8 cellular contexts compared by ENCODE assay signal in the genomic region with DNA sequence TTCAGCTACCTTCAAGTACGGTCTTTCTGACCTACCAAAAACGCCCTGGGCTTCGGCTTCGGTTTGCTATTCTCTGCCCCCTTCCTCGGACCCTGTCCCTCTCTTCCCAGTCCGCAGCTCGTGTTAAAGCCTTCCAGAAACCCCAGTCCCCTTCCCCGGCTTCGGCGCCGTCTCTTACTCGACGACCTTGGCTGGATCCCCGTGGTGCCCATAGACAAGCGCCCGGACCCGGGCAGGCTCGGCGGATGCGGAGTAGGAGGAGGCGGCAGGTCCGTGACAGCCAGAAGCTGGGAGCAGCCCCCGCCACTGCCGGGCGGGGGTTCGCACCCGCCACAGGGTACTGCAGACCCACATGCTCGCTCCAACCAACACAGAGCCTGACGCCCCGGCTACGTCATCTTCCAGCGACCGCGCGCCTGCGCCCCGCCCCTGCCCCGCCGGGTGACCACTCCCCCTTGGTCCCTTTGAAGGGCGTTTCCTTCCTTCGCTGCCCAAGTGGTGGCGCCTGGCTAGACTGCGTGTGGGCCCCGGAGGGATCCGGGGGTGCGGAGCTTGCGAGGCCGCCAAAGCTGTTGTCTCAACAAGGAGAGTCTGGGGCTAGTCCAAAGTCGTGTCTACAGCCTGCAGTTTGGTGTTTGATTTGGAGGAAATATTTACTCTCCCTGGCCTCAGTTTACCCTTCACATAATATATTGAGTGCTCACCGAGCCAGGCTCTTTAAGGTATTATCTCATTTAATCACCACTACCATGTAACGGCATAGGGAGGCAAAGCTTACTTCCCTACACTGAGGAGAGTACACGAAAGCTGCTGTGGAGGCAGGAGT. TPM values are rescaled to one million over a fixed set of nuclear protein-coding genes. Genes with fewer than 3 reads are reported as not detected.
A peak's percentile ranks its signal among the peaks of the same experiment; 100 is the strongest.
DNase-seq lines count a peak whose midpoint lies in the region; ATAC-seq, FAIRE-seq and TF ChIP-seq lines count a peak whose summit lies in the region.

MECR (minus strand) TSS at position 382 of the 826 bp plus-strand sequence; CDS start at position 354, 28 bp downstream.

- no peaks in the 10 kb centered on the region for H3K27me3 ChIP-seq in liver (ENCODE audit: control insufficient read depth in 4 of 4, insufficient read depth in 4 of 4, low read length in 3 of 4)

- H3K9me3 ChIP-seq in liver (ENCODE audit: control insufficient read depth in 4 of 4, low read length in 3 of 4): no peaks in the 10 kb centered on the region

- peak; percentile 53 to 96 (median 88) for DNase-seq in C1 segment of cervical spinal cord (lab: John Stamatoyannopoulos, UW)
- peak; percentile 97 for DNase-seq in GM19239 (ENCODE audit: insufficient read length, low spot score)
- DNase-seq in NCI-H748 (lab: John Stamatoyannopoulos, UW; ENCODE audit: unreplicated experiment): peak; percentile 84
- peak; percentile 92 to 93 for DNase-seq in activated CD4-positive, alpha-beta T cell treated with anti-CD3 and anti-CD28 coated beads, Interleukin-2, amount 50 U/mL, for 4 hours
- DNase-seq in dermis microvascular lymphatic vessel endothelial cell (ENCODE audit: low read depth in 2 of 2): peak; percentile 77 to 94
- DNase-seq in stimulated activated CD4-positive, alpha-beta T cell treated with anti-CD3 and anti-CD28 coated beads, Interleukin-4, amount 100 ng/mL, for 24 hours: peak; percentile 95

- peak within 1 kb of the TSS; percentile 65 to 92 (median 75) for H3K4me3 ChIP-seq in liver (ENCODE audit: low read depth in 1 of 3, low read length in 3 of 3)

- no peaks in the 10 kb centered on the region for H3K36me3 ChIP-seq in liver (ENCODE audit: control insufficient read depth in 4 of 4, insufficient read depth in 3 of 4, low read depth in 1 of 4, low read length in 3 of 4)

- peak; percentile 96 for ATAC-seq in HG03460 (IDR thresholded peaks at IDR 0.05; ENCODE audit: unreplicated experiment)

- H3K27ac ChIP-seq in liver (ENCODE audit: low read depth in 1 of 2, low read length in 2 of 2): peak within 1 kb of the TSS; percentile 1 to 57

- TF ChIP-seq CTCF in liver (IDR thresholded peaks at IDR 0.05; ENCODE audit: low read depth, low read length, missing input control): peak; percentile 12

- peak; percentile 96 for FAIRE-seq in GM19239 (lab: Jason Lieb, UNC)

- H3K4me1 ChIP-seq in liver (ENCODE audit: control insufficient read depth in 4 of 4, insufficient read depth in 4 of 4, low read length in 3 of 4): peaks cover 0 to 17% (median 13%) of the 10 kb centered on the region in 4 donors

- H3K9ac ChIP-seq in liver (ENCODE audit: low read depth in 1 of 2, low read length in 2 of 2): peak within 1 kb of the TSS; percentile 31 to 44

- peak in 1 of 2 donors; percentile 9 for TF ChIP-seq RAD21 in liver (IDR thresholded peaks at IDR 0.05)

- 3% methylated on average over 52 of the region's 52 CpGs for WGBS in liver

TF ChIP-seq in liver, 16 proteins besides CTCF, POLR2A, EP300 and RAD21:
- TF ChIP-seq ATF3 (IDR thresholded peaks at IDR 0.05): no peak
- TF ChIP-seq RXRA (IDR thresholded peaks at IDR 0.05): peak; percentile 16 to 37
- TF ChIP-seq, protein P1, sequence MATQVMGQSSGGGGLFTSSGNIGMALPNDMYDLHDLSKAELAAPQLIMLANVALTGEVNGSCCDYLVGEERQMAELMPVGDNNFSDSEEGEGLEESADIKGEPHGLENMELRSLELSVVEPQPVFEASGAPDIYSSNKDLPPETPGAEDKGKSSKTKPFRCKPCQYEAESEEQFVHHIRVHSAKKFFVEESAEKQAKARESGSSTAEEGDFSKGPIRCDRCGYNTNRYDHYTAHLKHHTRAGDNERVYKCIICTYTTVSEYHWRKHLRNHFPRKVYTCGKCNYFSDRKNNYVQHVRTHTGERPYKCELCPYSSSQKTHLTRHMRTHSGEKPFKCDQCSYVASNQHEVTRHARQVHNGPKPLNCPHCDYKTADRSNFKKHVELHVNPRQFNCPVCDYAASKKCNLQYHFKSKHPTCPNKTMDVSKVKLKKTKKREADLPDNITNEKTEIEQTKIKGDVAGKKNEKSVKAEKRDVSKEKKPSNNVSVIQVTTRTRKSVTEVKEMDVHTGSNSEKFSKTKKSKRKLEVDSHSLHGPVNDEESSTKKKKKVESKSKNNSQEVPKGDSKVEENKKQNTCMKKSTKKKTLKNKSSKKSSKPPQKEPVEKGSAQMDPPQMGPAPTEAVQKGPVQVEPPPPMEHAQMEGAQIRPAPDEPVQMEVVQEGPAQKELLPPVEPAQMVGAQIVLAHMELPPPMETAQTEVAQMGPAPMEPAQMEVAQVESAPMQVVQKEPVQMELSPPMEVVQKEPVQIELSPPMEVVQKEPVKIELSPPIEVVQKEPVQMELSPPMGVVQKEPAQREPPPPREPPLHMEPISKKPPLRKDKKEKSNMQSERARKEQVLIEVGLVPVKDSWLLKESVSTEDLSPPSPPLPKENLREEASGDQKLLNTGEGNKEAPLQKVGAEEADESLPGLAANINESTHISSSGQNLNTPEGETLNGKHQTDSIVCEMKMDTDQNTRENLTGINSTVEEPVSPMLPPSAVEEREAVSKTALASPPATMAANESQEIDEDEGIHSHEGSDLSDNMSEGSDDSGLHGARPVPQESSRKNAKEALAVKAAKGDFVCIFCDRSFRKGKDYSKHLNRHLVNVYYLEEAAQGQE (IDR thresholded peaks at IDR 0.05): no peak
- peak; percentile 9 for TF ChIP-seq FOXA1 (IDR thresholded peaks at IDR 0.05)
- TF ChIP-seq FOXA2 (IDR thresholded peaks at IDR 0.05): peak; percentile 10
- TF ChIP-seq JUND (IDR thresholded peaks at IDR 0.05): no peak
- TF ChIP-seq HNF4A (conservative IDR thresholded peaks at IDR 0.05): peak in 1 of 2 donors; percentile 1
- TF ChIP-seq TAF1 (conservative IDR thresholded peaks at IDR 0.05): no peak
- peak; percentile 89 for TF ChIP-seq SP1 (IDR thresholded peaks at IDR 0.05)
- no peak for TF ChIP-seq HNF4G (IDR thresholded peaks at IDR 0.05)
- TF ChIP-seq YY1 (IDR thresholded peaks at IDR 0.05): peak; percentile 75
- peak in 1 of 2 donors; percentile 61 for TF ChIP-seq GABPA (IDR thresholded peaks at IDR 0.05 in 1 of 2, conservative IDR thresholded peaks at IDR 0.05 in 1 of 2)
- TF ChIP-seq, protein P2, sequence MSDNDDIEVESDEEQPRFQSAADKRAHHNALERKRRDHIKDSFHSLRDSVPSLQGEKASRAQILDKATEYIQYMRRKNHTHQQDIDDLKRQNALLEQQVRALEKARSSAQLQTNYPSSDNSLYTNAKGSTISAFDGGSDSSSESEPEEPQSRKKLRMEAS (IDR thresholded peaks at IDR 0.05): peak; percentile 77
- no peak for TF ChIP-seq NR2F2 (IDR thresholded peaks at IDR 0.05)
- TF ChIP-seq, protein P3, sequence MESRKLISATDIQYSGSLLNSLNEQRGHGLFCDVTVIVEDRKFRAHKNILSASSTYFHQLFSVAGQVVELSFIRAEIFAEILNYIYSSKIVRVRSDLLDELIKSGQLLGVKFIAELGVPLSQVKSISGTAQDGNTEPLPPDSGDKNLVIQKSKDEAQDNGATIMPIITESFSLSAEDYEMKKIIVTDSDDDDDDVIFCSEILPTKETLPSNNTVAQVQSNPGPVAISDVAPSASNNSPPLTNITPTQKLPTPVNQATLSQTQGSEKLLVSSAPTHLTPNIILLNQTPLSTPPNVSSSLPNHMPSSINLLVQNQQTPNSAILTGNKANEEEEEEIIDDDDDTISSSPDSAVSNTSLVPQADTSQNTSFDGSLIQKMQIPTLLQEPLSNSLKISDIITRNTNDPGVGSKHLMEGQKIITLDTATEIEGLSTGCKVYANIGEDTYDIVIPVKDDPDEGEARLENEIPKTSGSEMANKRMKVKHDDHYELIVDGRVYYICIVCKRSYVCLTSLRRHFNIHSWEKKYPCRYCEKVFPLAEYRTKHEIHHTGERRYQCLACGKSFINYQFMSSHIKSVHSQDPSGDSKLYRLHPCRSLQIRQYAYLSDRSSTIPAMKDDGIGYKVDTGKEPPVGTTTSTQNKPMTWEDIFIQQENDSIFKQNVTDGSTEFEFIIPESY (IDR thresholded peaks at IDR 0.05): no peak
- no peak for TF ChIP-seq EGR1 (IDR thresholded peaks at IDR 0.05; ENCODE audit: low read depth in 2 of 2)

RNA-seq across cellular contexts. Expression of gene MECR, which starts in this region (rescaled TPM):
- total RNA-seq in dermis microvascular lymphatic vessel endothelial cell (15.0 and 18.7 TPM in 2 replicates), liver (10 to 100 TPM in 1 of 2 donors, 1 to 10 TPM in 1; 7.5 to 13.6 TPM)
- polyA plus RNA-seq in liver: 10 to 100 TPM; 12.9 to 19.9 TPM

Comparison
In these comparisons a context has a peak if more than half of its experiments do, and no peak if none do; other contexts are left out.
1. Peak in every context shown above with its lines: DNase-seq, ATAC-seq, H3K4me3 ChIP-seq and H3K27ac ChIP-seq.